In the genomic region with DNA sequence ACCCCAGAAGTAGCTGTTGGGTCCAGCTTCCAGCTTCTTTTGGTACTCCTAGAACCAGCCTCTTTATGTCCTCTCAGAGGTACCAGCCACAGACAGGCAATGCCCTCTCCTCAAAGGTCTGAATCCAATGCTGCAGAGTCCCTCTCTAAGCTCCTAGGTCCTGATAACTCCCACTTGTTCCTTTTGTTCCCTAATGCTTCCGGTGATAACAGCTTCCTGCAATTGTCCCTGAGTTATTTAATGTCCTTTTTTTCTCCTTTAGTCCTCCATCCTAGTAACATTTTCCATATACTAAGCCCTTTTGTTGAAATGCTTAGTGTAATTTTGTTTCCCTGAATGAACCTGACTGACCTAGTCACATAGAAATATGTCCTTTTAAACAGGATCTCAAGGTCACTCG, we compare ENCODE assay signal across 23 cellular contexts.
DNase-seq lines count a peak whose midpoint lies in the region; ATAC-seq and TF ChIP-seq lines count a peak whose summit lies in the region.
"Had no signal": no experiment of that assay in that cellular context is flagged by ENCODE, and none has a peak within 500 bp of the region (broad histone marks: within the 10 kb centered on the region; RNA-seq: fewer than 3 reads in every experiment).

No MANE protein-coding gene starts in this region.

- H3K4me3 ChIP-seq in MM.1S (ENCODE audit: low read length) (no peak overlapping the region), trophoblast cell (ENCODE audit: low read depth, low read length) (no peak overlapping the region)

- H3K79me2 ChIP-seq in MM.1S (ENCODE audit: low read length) (no peaks in the 10 kb centered on the region), trophoblast cell (ENCODE audit: control insufficient read depth, insufficient read depth, low read length, poor library complexity) (no peaks in the 10 kb centered on the region)

- no peak overlapping the region for H4K91ac ChIP-seq in trophoblast cell (ENCODE audit: low read depth, low read length)

- no peak overlapping the region for H3K27ac Mint-ChIP-seq in activated T-helper 17 cell treated with anti-CD3 and anti-CD28 coated beads, Interleukin-2, amount 50 U/mL, for 72 hours
- H3K27ac Mint-ChIP-seq: B cell; CD8-positive, alpha-beta T cell had no signal

- WGBS in trophoblast cell (ENCODE audit: extremely low coverage, insufficient coverage, insufficient read length): no CpG with 5 or more reads among the region's 2 CpGs

- no peak overlapping the region for H2BK5ac ChIP-seq in trophoblast cell (ENCODE audit: low read depth, low read length, poor library complexity)

- DNase-seq in DMS153 treated with DMSO at 0.1 percent for 48 hours (lab: John Stamatoyannopoulos, UW; ENCODE audit: unreplicated experiment): peak; percentile 47
- no peak for DNase-seq in MM.1S
- peak; percentile 22 to 54 for DNase-seq in dermis microvascular lymphatic vessel endothelial cell (ENCODE audit: low read depth in 2 of 2)
- no peak for DNase-seq in trophoblast cell
- DNase-seq in activated CD4-positive, alpha-beta T cell treated with anti-CD3 and anti-CD28 coated beads, Interleukin-2, amount 50 U/mL, for 1 hour: no peak
- DNase-seq in NCI-H510A treated with DMSO at 0.1 percent for 48 hours (lab: John Stamatoyannopoulos, UW): no peak
- DNase-seq: Caco-2; CD8-positive, alpha-beta T cell; DMS79 treated with DMSO at 0.1 percent for 48 hours; GF-D8; NCI-H1092; NCI-H1417 treated with DMSO at 0.1 percent for 48 hours; NCI-H187 treated with DMSO at 0.1 percent for 48 hours; NCI-H2107; NCI-H446 treated with DMSO at 0.1 percent for 48 hours; NCI-H526 treated with DMSO at 0.1 percent for 48 hours; NK-92 treated with Interleukin-12 subunit alpha and Interleukin-12 subunit beta, amount 100 ng/mL, for 24 hours; PC-3 had no signal

- H3K9me3 ChIP-seq in MM.1S (replicated peaks; ENCODE audit: insufficient read depth, low read length): no peaks in the 10 kb centered on the region
- H3K9me3 ChIP-seq in trophoblast cell (ENCODE audit: insufficient read depth, low read depth, low read length): no peaks in the 10 kb centered on the region
- H3K9me3 ChIP-seq: Caco-2 had no signal

- H3K18ac ChIP-seq in trophoblast cell (ENCODE audit: low read length): no peak overlapping the region

- H3K27me3 Mint-ChIP-seq in activated T-helper 17 cell treated with anti-CD3 and anti-CD28 coated beads, Interleukin-2, amount 50 U/mL, for 72 hours: peaks cover 12% of the 10 kb centered on the region

- H3K4me2 ChIP-seq in MM.1S (ENCODE audit: low read depth, low read length) (peak overlapping the region; percentile 56; the same call in 1 of the 2 replicates), trophoblast cell (ENCODE audit: low read length) (no peak overlapping the region)

- H3K4me1 Mint-ChIP-seq in activated T-helper 17 cell treated with anti-CD3 and anti-CD28 coated beads, Interleukin-2, amount 50 U/mL, for 72 hours: no peaks in the 10 kb centered on the region
- H3K4me1 Mint-ChIP-seq: B cell had no signal

- no peak overlapping the region for H3K14ac ChIP-seq in trophoblast cell (ENCODE audit: low read length)

- H3K4me1 ChIP-seq in MM.1S (ENCODE audit: low read length) (peaks cover 57% of the 10 kb centered on the region), trophoblast cell (ENCODE audit: control insufficient read depth in 1 of 2, insufficient read depth in 2 of 2, low read length in 2 of 2) (no peaks in the 10 kb centered on the region)
- H3K4me1 ChIP-seq: Caco-2 had no signal

- H3K23ac ChIP-seq in trophoblast cell (ENCODE audit: low read length): no peak overlapping the region

- peaks cover 38% of the 10 kb centered on the region for H3F3A ChIP-seq in MM.1S (ENCODE audit: insufficient read depth, low read length)

- H3K27ac ChIP-seq in MM.1S (ENCODE audit: low read length): peak overlapping the region; percentile 96; the same call in 1 of the 2 replicates
- H3K27ac ChIP-seq in trophoblast cell (ENCODE audit: low read depth, low read length): no peak overlapping the region
- H3K27ac ChIP-seq: C4-2B, HL-60 had no signal

- no peak overlapping the region for H2BK12ac ChIP-seq in trophoblast cell (ENCODE audit: low read length)

- no peaks in the 10 kb centered on the region for H3K9me2 ChIP-seq in MM.1S (replicated peaks; ENCODE audit: insufficient read depth, low read length)

- TF ChIP-seq CTCF in MM.1S (IDR thresholded peaks at IDR 0.05; ENCODE audit: low read length): no peak

- H3K79me1 ChIP-seq in trophoblast cell (ENCODE audit: low read length): no peaks in the 10 kb centered on the region

- H2BK120ac ChIP-seq in trophoblast cell (ENCODE audit: insufficient read depth, low read length, poor library complexity): no peak overlapping the region

- H4K20me1 ChIP-seq in MM.1S (ENCODE audit: insufficient read depth, low read length): no peaks in the 10 kb centered on the region

- no peak for ATAC-seq in activated T-helper 17 cell treated with anti-CD3 and anti-CD28 coated beads, Interleukin-2, amount 50 U/mL, for 72 hours (replicated peaks)
- ATAC-seq: CD8-positive, alpha-beta T cell; HCT116; PC-3 had no signal

- no peak overlapping the region for H3K4me3 Mint-ChIP-seq in activated T-helper 17 cell treated with anti-CD3 and anti-CD28 coated beads, Interleukin-2, amount 50 U/mL, for 72 hours
- H3K4me3 Mint-ChIP-seq: B cell; CD8-positive, alpha-beta T cell had no signal

- no peaks in the 10 kb centered on the region for H3K36me3 Mint-ChIP-seq in activated T-helper 17 cell treated with anti-CD3 and anti-CD28 coated beads, Interleukin-2, amount 50 U/mL, for 72 hours (ENCODE audit: low read depth)
- H3K36me3 Mint-ChIP-seq: CD8-positive, alpha-beta T cell had no signal

- H2AFZ ChIP-seq in MM.1S (ENCODE audit: low read length): peak overlapping the region; percentile 38
- H2AFZ ChIP-seq in trophoblast cell (ENCODE audit: insufficient read depth, low read length, poor library complexity): no peak overlapping the region

- no peak overlapping the region for H3K4ac ChIP-seq in trophoblast cell (ENCODE audit: low read depth, low read length)

- H3K9ac ChIP-seq in MM.1S (ENCODE audit: low read length) (0 out of 2 replicates have a peak overlapping the region, but pooled peaks have one; percentile 10), trophoblast cell (ENCODE audit: low read length) (peak overlapping the region; percentile 63)

- peaks cover 5% of the 10 kb centered on the region for H3K9me3 Mint-ChIP-seq in activated T-helper 17 cell treated with anti-CD3 and anti-CD28 coated beads, Interleukin-2, amount 50 U/mL, for 72 hours

- no peak overlapping the region for H4K12ac ChIP-seq in trophoblast cell (ENCODE audit: low read depth, low read length)

- H2AK5ac ChIP-seq in trophoblast cell (ENCODE audit: low read length): no peak overlapping the region

- no peaks in the 10 kb centered on the region for H3K36me3 ChIP-seq in MM.1S (replicated peaks; ENCODE audit: insufficient read depth, low read length)
- no peaks in the 10 kb centered on the region for H3K36me3 ChIP-seq in trophoblast cell (ENCODE audit: control insufficient read depth in 1 of 2, insufficient read depth in 2 of 2, low read length in 2 of 2)

- no peak overlapping the region for H4K8ac ChIP-seq in trophoblast cell (ENCODE audit: low read depth, low read length)

- H3K27me3 ChIP-seq in MM.1S (replicated peaks; ENCODE audit: insufficient read depth, low read length): no peaks in the 10 kb centered on the region
- H3K27me3 ChIP-seq in trophoblast cell (ENCODE audit: insufficient read depth, low read length): no peaks in the 10 kb centered on the region

Comparison
In these comparisons a context has a peak if more than half of its experiments do, and no peak if none do; other contexts are left out.
1. DNase-seq: peak in DMS153 treated with DMSO at 0.1 percent for 48 hours (single experiment) and dermis microvascular lymphatic vessel endothelial cell (2 of 2); none in MM.1S (single experiment), trophoblast cell (0 of 2), activated CD4-positive, alpha-beta T cell treated with anti-CD3 and anti-CD28 coated beads, Interleukin-2, amount 50 U/mL, for 1 hour (single experiment) and NCI-H510A treated with DMSO at 0.1 percent for 48 hours (single experiment).